ENCODE assay signal across 8 cellular contexts in genomic region chr9:131739988-131740648, GRCh38. TPM values are rescaled to one million over a fixed set of nuclear protein-coding genes. Genes with fewer than 3 reads are reported as not detected.
DNase-seq lines count a peak whose midpoint lies in the region; ATAC-seq and TF ChIP-seq lines count a peak whose summit lies in the region.

TSS of gene RAPGEF1 (minus strand) at chr9:131740076. CDS start at chr9:131739830, 246 bp downstream.

- H3K4me3 ChIP-seq in ACC112 (ENCODE audit: low read depth, low read length) (peak within 1 kb of the TSS; percentile 90), left ventricle myocardium inferior (peak within 1 kb of the TSS; percentile 72), psoas muscle (peak within 1 kb of the TSS; percentile 71), vagina (peak within 1 kb of the TSS; percentile 61 to 87)

- no peaks in the 10 kb centered on the region for H3K27me3 ChIP-seq in ACC112 (ENCODE audit: insufficient read depth, low read length)
- no peaks in the 10 kb centered on the region for H3K27me3 ChIP-seq in left ventricle myocardium inferior (ENCODE audit: low read depth)
- H3K27me3 ChIP-seq in psoas muscle (ENCODE audit: insufficient read depth in 3 of 3, low read length in 2 of 3) = no peaks in the 10 kb centered on the region
- no peaks in the 10 kb centered on the region for H3K27me3 ChIP-seq in vagina

- TF ChIP-seq CTCF in left ventricle myocardium inferior (IDR thresholded peaks at IDR 0.05; ENCODE audit: borderline replicate concordance) = peak; percentile 88
- peak; percentile 93 for TF ChIP-seq CTCF in psoas muscle (IDR thresholded peaks at IDR 0.05)
- TF ChIP-seq CTCF in vagina (IDR thresholded peaks at IDR 0.05) = peak; percentile 58 to 98 (median 76)

- H3K36me3 ChIP-seq in ACC112 (ENCODE audit: insufficient read depth, low read length) = no peaks in the 10 kb centered on the region
- no peaks in the 10 kb centered on the region for H3K36me3 ChIP-seq in left ventricle myocardium inferior
- no peaks in the 10 kb centered on the region for H3K36me3 ChIP-seq in psoas muscle (ENCODE audit: insufficient read depth in 1 of 2, low read depth in 1 of 2)
- no peaks in the 10 kb centered on the region for H3K36me3 ChIP-seq in vagina

- H3K79me2 ChIP-seq in ACC112 (ENCODE audit: control insufficient read depth, insufficient read depth, low read length, unreplicated experiment) = peaks cover 30% of the 10 kb centered on the region

- H3K4me1 ChIP-seq in ACC112 (ENCODE audit: control insufficient read depth, insufficient read depth, low read length, unreplicated experiment) (peaks cover 14% of the 10 kb centered on the region), left ventricle myocardium inferior (peaks cover 61% of the 10 kb centered on the region), psoas muscle (peaks cover 47% of the 10 kb centered on the region), vagina (peaks cover 44% of the 10 kb centered on the region)

- ATAC-seq in GM18517 (IDR thresholded peaks at IDR 0.05; ENCODE audit: unreplicated experiment) (peak; percentile 35), HG03432 (IDR thresholded peaks at IDR 0.05; ENCODE audit: unreplicated experiment) (peak; percentile 60), SK-N-SH treated with all-trans-retinoic acid at 6 μM for 48 hours (peak; percentile 80), psoas muscle (peak; percentile 77 to 84 (median 82))

- intact Hi-C loops in left ventricle myocardium inferior (cut with micrococcal nuclease) (loop anchor here (5.0 to 10.0 kb wide), 3 partner anchors 65 to 385 kb away; no protein-coding TSS in a partner anchor), psoas muscle (cut with DNase I) (loop anchor here (1.0 to 10.0 kb wide), 8 partner anchors 38 to 395 kb away; no protein-coding TSS in a partner anchor), vagina (cut with DNase I) (loop anchor here (5.0 kb wide), 1 partner anchor 148 kb away; no protein-coding TSS in a partner anchor)

- H3K27ac ChIP-seq in ACC112 (ENCODE audit: low read depth, low read length) (peak within 1 kb of the TSS; percentile 45; the same call in 1 of the 2 replicates), left ventricle myocardium inferior (replicated peaks) (peak within 1 kb of the TSS; percentile 94), psoas muscle (peak within 1 kb of the TSS; percentile 89), vagina (peak within 1 kb of the TSS; percentile 89)

- 8 to 73% (median 31%) methylated on average over 6 to 64 of the region's 64 CpGs for WGBS in psoas muscle, 3 donors

- H2AFZ ChIP-seq in ACC112 (ENCODE audit: low read length, unreplicated experiment) = peak within 1 kb of the TSS; percentile 6

- TF ChIP-seq POLR2A in vagina (IDR thresholded peaks at IDR 0.05) = no peak

- peak; percentile 64 for DNase-seq in activated naive CD8-positive, alpha-beta T cell treated with anti-CD3 and anti-CD28 coated beads, Interleukin-2, amount 50 U/mL, for 16 hours (ENCODE audit: low read depth, low spot score)
- DNase-seq in left ventricle myocardium inferior = peak; percentile 76
- peak; percentile 80 to 90 for DNase-seq in psoas muscle
- no peak for DNase-seq in vagina (ENCODE audit: extremely low spot score in 2 of 2)

- H3K9me3 ChIP-seq in left ventricle myocardium inferior (replicated peaks) (no peaks in the 10 kb centered on the region), psoas muscle (no peaks in the 10 kb centered on the region), vagina (no peaks in the 10 kb centered on the region)

TF ChIP-seq in SK-N-SH treated with all-trans-retinoic acid at 6 μM for 48 hours, 23 proteins besides CTCF, POLR2A, EP300 and RAD21:
- TF ChIP-seq SNAI2 (CRISPR knock-in tag; IDR thresholded peaks at IDR 0.05) (no peak), TCF4 (CRISPR knock-in tag; IDR thresholded peaks at IDR 0.05; ENCODE audit: borderline replicate concordance) (no peak), ESRRG (CRISPR knock-in tag; IDR thresholded peaks at IDR 0.05) (no peak), BACH2 (CRISPR knock-in tag; IDR thresholded peaks at IDR 0.05; ENCODE audit: borderline replicate concordance) (no peak), PPARA (CRISPR knock-in tag; IDR thresholded peaks at IDR 0.05; ENCODE audit: borderline replicate concordance) (no peak), ZFP3 (CRISPR knock-in tag; IDR thresholded peaks at IDR 0.05) (no peak), RARB (CRISPR knock-in tag; IDR thresholded peaks at IDR 0.05) (no peak), ZNF70 (CRISPR knock-in tag; IDR thresholded peaks at IDR 0.05) (no peak), ISL1 (CRISPR knock-in tag; IDR thresholded peaks at IDR 0.05) (no peak), ZC3H10 (CRISPR knock-in tag; IDR thresholded peaks at IDR 0.05) (no peak), TOX (CRISPR knock-in tag; IDR thresholded peaks at IDR 0.05; ENCODE audit: borderline replicate concordance) (no peak), ZNF8 (CRISPR knock-in tag; IDR thresholded peaks at IDR 0.05) (no peak), GLIS3 (CRISPR knock-in tag; IDR thresholded peaks at IDR 0.05) (no peak), CREB5 (CRISPR knock-in tag; IDR thresholded peaks at IDR 0.05; ENCODE audit: low read depth) (no peak), ARNTL (CRISPR knock-in tag; IDR thresholded peaks at IDR 0.05; ENCODE audit: borderline replicate concordance, low read depth) (no peak), OSR1 (CRISPR knock-in tag; IDR thresholded peaks at IDR 0.05) (no peak), POU6F1 (CRISPR knock-in tag; IDR thresholded peaks at IDR 0.05; ENCODE audit: borderline replicate concordance, low read depth) (no peak)
- TF ChIP-seq, protein P1, sequence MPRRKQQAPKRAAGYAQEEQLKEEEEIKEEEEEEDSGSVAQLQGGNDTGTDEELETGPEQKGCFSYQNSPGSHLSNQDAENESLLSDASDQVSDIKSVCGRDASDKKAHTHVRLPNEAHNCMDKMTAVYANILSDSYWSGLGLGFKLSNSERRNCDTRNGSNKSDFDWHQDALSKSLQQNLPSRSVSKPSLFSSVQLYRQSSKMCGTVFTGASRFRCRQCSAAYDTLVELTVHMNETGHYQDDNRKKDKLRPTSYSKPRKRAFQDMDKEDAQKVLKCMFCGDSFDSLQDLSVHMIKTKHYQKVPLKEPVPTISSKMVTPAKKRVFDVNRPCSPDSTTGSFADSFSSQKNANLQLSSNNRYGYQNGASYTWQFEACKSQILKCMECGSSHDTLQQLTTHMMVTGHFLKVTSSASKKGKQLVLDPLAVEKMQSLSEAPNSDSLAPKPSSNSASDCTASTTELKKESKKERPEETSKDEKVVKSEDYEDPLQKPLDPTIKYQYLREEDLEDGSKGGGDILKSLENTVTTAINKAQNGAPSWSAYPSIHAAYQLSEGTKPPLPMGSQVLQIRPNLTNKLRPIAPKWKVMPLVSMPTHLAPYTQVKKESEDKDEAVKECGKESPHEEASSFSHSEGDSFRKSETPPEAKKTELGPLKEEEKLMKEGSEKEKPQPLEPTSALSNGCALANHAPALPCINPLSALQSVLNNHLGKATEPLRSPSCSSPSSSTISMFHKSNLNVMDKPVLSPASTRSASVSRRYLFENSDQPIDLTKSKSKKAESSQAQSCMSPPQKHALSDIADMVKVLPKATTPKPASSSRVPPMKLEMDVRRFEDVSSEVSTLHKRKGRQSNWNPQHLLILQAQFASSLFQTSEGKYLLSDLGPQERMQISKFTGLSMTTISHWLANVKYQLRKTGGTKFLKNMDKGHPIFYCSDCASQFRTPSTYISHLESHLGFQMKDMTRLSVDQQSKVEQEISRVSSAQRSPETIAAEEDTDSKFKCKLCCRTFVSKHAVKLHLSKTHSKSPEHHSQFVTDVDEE (CRISPR knock-in tag; IDR thresholded peaks at IDR 0.05) = no peak
- TF ChIP-seq, protein P2, sequence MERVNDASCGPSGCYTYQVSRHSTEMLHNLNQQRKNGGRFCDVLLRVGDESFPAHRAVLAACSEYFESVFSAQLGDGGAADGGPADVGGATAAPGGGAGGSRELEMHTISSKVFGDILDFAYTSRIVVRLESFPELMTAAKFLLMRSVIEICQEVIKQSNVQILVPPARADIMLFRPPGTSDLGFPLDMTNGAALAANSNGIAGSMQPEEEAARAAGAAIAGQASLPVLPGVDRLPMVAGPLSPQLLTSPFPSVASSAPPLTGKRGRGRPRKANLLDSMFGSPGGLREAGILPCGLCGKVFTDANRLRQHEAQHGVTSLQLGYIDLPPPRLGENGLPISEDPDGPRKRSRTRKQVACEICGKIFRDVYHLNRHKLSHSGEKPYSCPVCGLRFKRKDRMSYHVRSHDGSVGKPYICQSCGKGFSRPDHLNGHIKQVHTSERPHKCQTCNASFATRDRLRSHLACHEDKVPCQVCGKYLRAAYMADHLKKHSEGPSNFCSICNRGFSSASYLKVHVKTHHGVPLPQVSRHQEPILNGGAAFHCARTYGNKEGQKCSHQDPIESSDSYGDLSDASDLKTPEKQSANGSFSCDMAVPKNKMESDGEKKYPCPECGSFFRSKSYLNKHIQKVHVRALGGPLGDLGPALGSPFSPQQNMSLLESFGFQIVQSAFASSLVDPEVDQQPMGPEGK (CRISPR knock-in tag; IDR thresholded peaks at IDR 0.05; ENCODE audit: borderline replicate concordance) = no peak

RNA-seq across cellular contexts. Expression of gene RAPGEF1, which starts in this region (rescaled TPM):
- total RNA-seq in left ventricle myocardium inferior (95.9 TPM), psoas muscle (100 to 1,000 TPM; 234 to 319 (median 272) TPM), vagina (57.9 TPM)
- polyA plus RNA-seq in psoas muscle = 100 to 1,000 TPM in 1 of 3 donors, 10 to 100 TPM in 2; 72.3 to 268 (median 93.1) TPM

Comparison
In these comparisons a context has a peak if more than half of its experiments do, and no peak if none do; other contexts are left out.
1. DNase-seq: peak in activated naive CD8-positive, alpha-beta T cell treated with anti-CD3 and anti-CD28 coated beads, Interleukin-2, amount 50 U/mL, for 16 hours (single experiment), left ventricle myocardium inferior (single experiment) and psoas muscle (2 of 2); none in vagina (0 of 2).
2. Peak in every context shown above with its lines, with median percentiles within 50 percentile points of each other: H3K27ac ChIP-seq, H3K4me3 ChIP-seq, ATAC-seq and CTCF ChIP-seq.